12 cellular contexts compared by ENCODE assay signal in genomic region chr15:96337991-96338771, GRCh38. TPM values are rescaled to one million over a fixed set of nuclear protein-coding genes. Genes with fewer than 3 reads are reported as not detected.
DNase-seq lines count a peak whose midpoint lies in the region; ATAC-seq and TF ChIP-seq lines count a peak whose summit lies in the region.
"Had no signal": no experiment of that assay in that cellular context is flagged by ENCODE, and none has a peak within 500 bp of the region (broad histone marks: within the 10 kb centered on the region; RNA-seq: fewer than 3 reads in every experiment).

No MANE protein-coding gene starts in this region.

- H3K4me3 ChIP-seq in HAP-1 (peak overlapping the region; percentile 63), astrocyte of the spinal cord (ENCODE audit: low read depth, low read length) (peak overlapping the region; percentile 99), left lung (peak overlapping the region; percentile 48 to 57), suprapubic skin (peak overlapping the region; percentile 71)

- H3K27ac ChIP-seq in left lung (peak overlapping the region; percentile 88), suprapubic skin (peak overlapping the region; percentile 90)

- peaks cover 37% of the 10 kb centered on the region for H3K36me3 ChIP-seq in HAP-1 (replicated peaks)
- H3K36me3 ChIP-seq in left lung: peaks cover 0 to 6% of the 10 kb centered on the region in 2 donors
- H3K36me3 ChIP-seq in suprapubic skin: peaks cover 13% of the 10 kb centered on the region

- TF ChIP-seq CTCF in astrocyte of the spinal cord (IDR thresholded peaks at IDR 0.05; ENCODE audit: low read depth, low read length): no peak
- no peak for TF ChIP-seq CTCF in left lung (IDR thresholded peaks at IDR 0.05)
- no peak for TF ChIP-seq CTCF in suprapubic skin (IDR thresholded peaks at IDR 0.05)

- 45% methylated on average over 5 of the region's 5 CpGs for WGBS in suprapubic skin

- no peaks in the 10 kb centered on the region for H3K9me3 ChIP-seq in HAP-1
- H3K9me3 ChIP-seq in left lung: no peaks in the 10 kb centered on the region
- H3K9me3 ChIP-seq in suprapubic skin: no peaks in the 10 kb centered on the region

- H3K27me3 ChIP-seq in HAP-1 (ENCODE audit: low read depth): no peaks in the 10 kb centered on the region
- H3K27me3 ChIP-seq in left lung: peaks cover 0 to 98% of the 10 kb centered on the region in 2 donors
- peaks cover 32% of the 10 kb centered on the region for H3K27me3 ChIP-seq in suprapubic skin
- H3K27me3 ChIP-seq: foreskin keratinocyte had no signal

- in situ Hi-C loops in HAP-1 (cut with MboI; ENCODE audit: low sequenced_read_pairs) (loop anchor here (25.0 kb wide), 2 partner anchors 501 to 1076 kb away; no protein-coding TSS in a partner anchor), astrocyte of the spinal cord (cut with HindIII; ENCODE audit: low sequenced_read_pairs) (loop anchor here (25.0 kb wide), 1 partner anchor 1051 kb away; no protein-coding TSS in a partner anchor)

- ATAC-seq in left lung (no peak), HG02763 (IDR thresholded peaks at IDR 0.05; ENCODE audit: unreplicated experiment) (no peak)
- ATAC-seq: foreskin keratinocyte; stimulated activated naive CD8-positive, alpha-beta T cell treated with anti-CD3 and anti-CD28 coated beads, Interleukin-15, amount 100 ng/mL, for 72 hours had no signal

- TF ChIP-seq EP300 in suprapubic skin (IDR thresholded peaks at IDR 0.05): no peak

- H3K4me1 ChIP-seq in HAP-1 (peaks cover 41% of the 10 kb centered on the region), left lung (peaks cover 0 to 16% of the 10 kb centered on the region in 2 donors), suprapubic skin (peaks cover 23% of the 10 kb centered on the region)

- no peak for TF ChIP-seq POLR2A in suprapubic skin (IDR thresholded peaks at IDR 0.05)

- DNase-seq in HAP-1 (ENCODE audit: low spot score in 2 of 2) (peak in 1 of 2 experiments; percentile 88), astrocyte of the spinal cord (ENCODE audit: low read depth, low spot score) (peak; percentile 50), left lung (no peak), suprapubic skin (ENCODE audit: low spot score in 2 of 2) (no peak), NCI-H510A treated with DMSO at 0.1 percent for 48 hours (lab: John Stamatoyannopoulos, UW) (no peak), ureter (ENCODE audit: low spot score) (no peak), nucleus accumbens (lab: John Stamatoyannopoulos, UW) (no peak)
- DNase-seq: foreskin keratinocyte; stimulated activated naive CD8-positive, alpha-beta T cell treated with anti-CD3 and anti-CD28 coated beads, Interleukin-15, amount 100 ng/mL, for 72 hours had no signal

- intact Hi-C loops in left lung (cut with DNase I): no loop called here

RNA-seq across cellular contexts. Expression of gene NR2F2, which starts 7.7 kb away (rescaled TPM):
- total RNA-seq in left lung (10 to 100 TPM; 53.4 to 76.0 TPM), suprapubic skin (10 to 100 TPM in 2 of 4 donors, 1 to 10 TPM in 2; 4.0 to 12.7 (median 7.1) TPM), ureter (90.8 TPM)
- total RNA-seq: activated T-helper 2 cell treated with anti-CD3 and anti-CD28 coated beads, Interferon-gamma antibody, Interleukin-2, Interleukin-4, amounts not matched to agents 10 μg/mL and 5 μg/mL and 100 μg/mL, durations not matched to agents 14 hours and 24 hours and 36 hours; T-helper 1 cell treated with Interleukin-12 subunit alpha and Interleukin-12 subunit beta and Interleukin-4 antibody, amounts not matched to agents 30 ng/mL and 1 ng/mL, for 36 hours had no signal
